ENCODE assay signal across 13 cellular contexts in genomic region chr6:122563364-122564052, GRCh38. TPM values are rescaled to one million over a fixed set of nuclear protein-coding genes. Genes with fewer than 3 reads are reported as not detected.
A peak's percentile ranks its signal among the peaks of the same experiment; 100 is the strongest.
DNase-seq lines count a peak whose midpoint lies in the region; ATAC-seq and TF ChIP-seq lines count a peak whose summit lies in the region.
"Had no signal": no experiment of that assay in that cellular context is flagged by ENCODE, and none has a peak within 500 bp of the region (broad histone marks: within the 10 kb centered on the region; RNA-seq: fewer than 3 reads in every experiment).

No MANE protein-coding gene starts in this region.

- BruUV-seq in OCI-LY7 (replicated peaks; lab: Mats Ljungman, UMichigan): no TSS peak

- no peak overlapping the region for H3K14ac ChIP-seq in H9 (ENCODE audit: insufficient read depth, low read length)

- no peak overlapping the region for H2BK120ac ChIP-seq in H9 (ENCODE audit: low read depth, low read length, poor library complexity, severe bottlenecking)

- ATAC-seq in WTC11 (peak; percentile 83), HG03469 (IDR thresholded peaks at IDR 0.05; ENCODE audit: unreplicated experiment) (no peak)
- ATAC-seq: HCT116 had no signal

- H3K4me1 Mint-ChIP-seq in H9 (peaks cover 10 to 20% of the 10 kb centered on the region in 2 experiments), WTC11 (peaks cover 15% of the 10 kb centered on the region), endothelial cell (ENCODE audit: unreplicated experiment) (peaks cover 16% of the 10 kb centered on the region), neural crest cell (peaks cover 4% of the 10 kb centered on the region)
- H3K4me1 Mint-ChIP-seq: CD4-positive, alpha-beta memory T cell had no signal

- no peak overlapping the region for H4K8ac ChIP-seq in H9 (replicated peaks; ENCODE audit: insufficient read length, low read depth, low read length)

- POLR2A ChIA-PET in WTC11 (lab: Charles Lee): no interaction called here
- POLR2A ChIA-PET in OCI-LY7 (lab: Charles Lee): interaction anchor here (0.6 kb wide), 1 partner anchor 825 kb away, joined by 3 read pairs; no protein-coding TSS in a partner anchor

- no peaks in the 10 kb centered on the region for H3K27me3 Mint-ChIP-seq in H9 (ENCODE audit: low read depth)
- H3K27me3 Mint-ChIP-seq in WTC11 (ENCODE audit: low read depth): no peaks in the 10 kb centered on the region; the same call in 1 of the 2 replicates
- H3K27me3 Mint-ChIP-seq in endothelial cell (ENCODE audit: unreplicated experiment): no peaks in the 10 kb centered on the region
- no peaks in the 10 kb centered on the region for H3K27me3 Mint-ChIP-seq in neural crest cell (ENCODE audit: low read depth)

- H3K9me3 Mint-ChIP-seq in H9 (peaks cover 6 to 11% of the 10 kb centered on the region in 2 experiments; a peak in 4 of 5 replicates), WTC11 (peaks cover 23% of the 10 kb centered on the region), endothelial cell (ENCODE audit: unreplicated experiment) (no peaks in the 10 kb centered on the region), neural crest cell (peaks cover 19% of the 10 kb centered on the region)

- intact Hi-C loops in OCI-LY7 (cut with micrococcal nuclease; ENCODE audit: unreplicated experiment): no loop called here

- H3K9me2 ChIP-seq in OCI-LY7 (ENCODE audit: insufficient read depth, low read length): no peaks in the 10 kb centered on the region

- no peak overlapping the region for H2AFZ ChIP-seq in H9 (ENCODE audit: low read length)
- H2AFZ ChIP-seq in OCI-LY7 (ENCODE audit: low read length): no peak overlapping the region

- no peaks in the 10 kb centered on the region for H3K23me2 ChIP-seq in H9 (ENCODE audit: insufficient read length, low read depth, low read length, poor library complexity, severe bottlenecking)

- no peak overlapping the region for H2BK15ac ChIP-seq in H9 (ENCODE audit: low read depth, low read length)

- no peak overlapping the region for H3K4me3 ChIP-seq in OCI-LY7 (ENCODE audit: low read depth, low read length, poor library complexity, severe bottlenecking)

- no peak overlapping the region for H4K5ac ChIP-seq in H9 (ENCODE audit: insufficient read length, low read depth, low read length)

- H3K36me3 ChIP-seq in OCI-LY7 (ENCODE audit: insufficient read depth, low read length): no peaks in the 10 kb centered on the region
- H3K36me3 ChIP-seq: BE2C had no signal

- H3K9ac ChIP-seq in H9 (ENCODE audit: extremely low read depth, insufficient read length, low read length): no peak overlapping the region

- H3K27ac Mint-ChIP-seq in H9 (peak overlapping the region in 2 of 3 experiments; percentile 46 to 57; a peak in 2 of 7 replicates), WTC11 (no peak overlapping the region), endothelial cell (ENCODE audit: unreplicated experiment) (peak overlapping the region; percentile 43), neural crest cell (ENCODE audit: unreplicated experiment) (peak overlapping the region; percentile 19)
- H3K27ac Mint-ChIP-seq: CD4-positive, alpha-beta memory T cell had no signal

- H4K20me1 ChIP-seq in H9 (ENCODE audit: control insufficient read depth, insufficient read depth, insufficient read length): no peaks in the 10 kb centered on the region
- no peaks in the 10 kb centered on the region for H4K20me1 ChIP-seq in OCI-LY7 (ENCODE audit: insufficient read depth, low read length)

- H3K23ac ChIP-seq in H9 (ENCODE audit: insufficient read length, low read depth, low read length): no peak overlapping the region

- H3K27me3 ChIP-seq in H9 (ENCODE audit: insufficient read depth, low read length): no peaks in the 10 kb centered on the region
- H3K27me3 ChIP-seq: BE2C had no signal

- H3K4me2 ChIP-seq in H9 (ENCODE audit: insufficient read depth, insufficient read length, low read length) (no peak overlapping the region), OCI-LY7 (ENCODE audit: low read length) (no peak overlapping the region)

- TF ChIP-seq CTCF in H9 (conservative IDR thresholded peaks at IDR 0.05) (no peak), WTC11 (IDR thresholded peaks at IDR 0.05) (no peak), endothelial cell (IDR thresholded peaks at IDR 0.05; ENCODE audit: unreplicated experiment) (no peak), neural crest cell (conservative IDR thresholded peaks at IDR 0.05) (no peak), OCI-LY7 (conservative IDR thresholded peaks at IDR 0.05; ENCODE audit: low read length) (no peak)

- peaks cover 2% of the 10 kb centered on the region; the same call in 1 of the 2 replicates for H3K4me1 ChIP-seq in H9 (ENCODE audit: insufficient read depth, low read length)
- H3K4me1 ChIP-seq in OCI-LY7 (ENCODE audit: insufficient read depth, low read length, poor library complexity, severe bottlenecking): no peaks in the 10 kb centered on the region
- H3K4me1 ChIP-seq: BE2C had no signal

- no peak overlapping the region for H3K27ac ChIP-seq in H9 (ENCODE audit: insufficient read length, low read depth, low read length)
- no peak overlapping the region for H3K27ac ChIP-seq in OCI-LY7 (ENCODE audit: low read depth, low read length, poor library complexity, severe bottlenecking)
- H3K27ac ChIP-seq: C4-2B, HL-60 had no signal

- H2BK20ac ChIP-seq in H9 (ENCODE audit: low read depth, low read length, poor library complexity, severe bottlenecking): no peak overlapping the region

- H3K9me3 ChIP-seq in H9 (ENCODE audit: control insufficient read depth, low read depth, low read length) (no peaks in the 10 kb centered on the region), OCI-LY7 (ENCODE audit: low read length) (no peaks in the 10 kb centered on the region)
- H3K9me3 ChIP-seq: BE2C had no signal

- H4K91ac ChIP-seq in H9 (ENCODE audit: insufficient read length, low read depth, low read length): no peak overlapping the region

- no peak overlapping the region for H3K56ac ChIP-seq in H9 (ENCODE audit: insufficient read length, low read depth, low read length)

- peaks cover 11% of the 10 kb centered on the region for H3K79me1 ChIP-seq in H9 (ENCODE audit: insufficient read depth, low read depth, low read length, poor library complexity, severe bottlenecking)

- H3K4me3 Mint-ChIP-seq in H9 (no peak overlapping the region), WTC11 (no peak overlapping the region), endothelial cell (ENCODE audit: unreplicated experiment) (no peak overlapping the region), neural crest cell (no peak overlapping the region)

- DNase-seq in H9 (no peak), WTC11 (ENCODE audit: low spot score) (peak; percentile 14), endothelial cell (ENCODE audit: low spot score) (no peak), neural crest cell (ENCODE audit: low read depth, low spot score) (no peak), OCI-LY7 (ENCODE audit: low spot score) (no peak), epidermal melanocyte (ENCODE audit: insufficient read length, low spot score) (no peak)
- DNase-seq: BE2C; CD4-positive, alpha-beta memory T cell; DMS79 had no signal

- H3K36me3 Mint-ChIP-seq in H9 (ENCODE audit: insufficient read depth in 1 of 3, low read depth in 3 of 3) (peaks cover 9 to 13% (median 13%) of the 10 kb centered on the region in 3 experiments), WTC11 (peaks cover 16% of the 10 kb centered on the region), endothelial cell (ENCODE audit: low read depth, unreplicated experiment) (peaks cover 24% of the 10 kb centered on the region), neural crest cell (ENCODE audit: low read depth) (peaks cover 59% of the 10 kb centered on the region)
- H3K36me3 Mint-ChIP-seq: CD4-positive, alpha-beta memory T cell had no signal

- no peak overlapping the region for H3K18ac ChIP-seq in H9 (ENCODE audit: insufficient read length, low read depth, low read length)

- no peak overlapping the region for H2BK12ac ChIP-seq in H9 (ENCODE audit: insufficient read length, low read depth, low read length)

- H3K79me2 ChIP-seq in H9 (ENCODE audit: insufficient read depth, low read length) (no peaks in the 10 kb centered on the region; the same call in 1 of the 2 replicates), OCI-LY7 (ENCODE audit: insufficient read depth, low read depth, low read length) (no peaks in the 10 kb centered on the region)

- no CpG with 5 or more reads among the region's 8 CpGs for WGBS in H9 (ENCODE audit: extremely low coverage, insufficient read length, low lambda C conversion rate)

- no peak overlapping the region for H3T11ph ChIP-seq in H9 (ENCODE audit: low read length)

- no peak overlapping the region for H3K4ac ChIP-seq in H9 (ENCODE audit: low read depth, low read length)

- no peak overlapping the region for H2BK5ac ChIP-seq in H9 (ENCODE audit: insufficient read length, low read length)

- H2AK5ac ChIP-seq in H9 (ENCODE audit: insufficient read length, low read length): no peak overlapping the region

- CTCF ChIA-PET in WTC11 (lab: Charles Lee): interaction anchor here (3.0 kb wide), 1 partner anchor 33 kb away, joined by 9 read pairs; no protein-coding TSS in a partner anchor
- CTCF ChIA-PET in OCI-LY7 (lab: Charles Lee; ENCODE audit: unreplicated experiment): no interaction called here

TF ChIP-seq in WTC11, 78 proteins besides CTCF, POLR2A, EP300 and RAD21 (continues in another document):
- no peak for TF ChIP-seq GRHL2 (CRISPR knock-in tag; IDR thresholded peaks at IDR 0.05; ENCODE audit: insufficient replicate concordance, severe bottlenecking)
- no peak for TF ChIP-seq ELF4 (CRISPR knock-in tag; IDR thresholded peaks at IDR 0.05; ENCODE audit: low read depth)
- TF ChIP-seq ERG (CRISPR knock-in tag; IDR thresholded peaks at IDR 0.05): no peak
- no peak for TF ChIP-seq ATF1 (CRISPR knock-in tag; IDR thresholded peaks at IDR 0.05)

RNA-seq across cellular contexts. Expression of gene PKIB, which starts 46.7 kb away (rescaled TPM):
- total RNA-seq in H9 (2021) (44.7 and 46.5 TPM in 2 replicates), WTC11 (2021) (24.6 to 26.4 TPM (median 25.7 TPM) in 3 replicates), endothelial cell (ENCODE audit: unreplicated experiment) (38.5 TPM), neural crest cell (86.4 and 88.8 TPM in 2 replicates), OCI-LY7 (2022) (0.46 TPM in 1 of 2 replicates, not detected in the other)
- not detected in 2 replicates for total RNA-seq in OCI-LY7 (2014; rRNA removed; shearing (Covaris generic))

Comparison
In these comparisons a context has a peak if more than half of its experiments do, and no peak if none do; other contexts are left out.
1. RNA of gene PKIB, which starts 46.7 kb away (total RNA-seq): 86.4 to 88.8 TPM in neural crest cell, 44.7 to 46.5 TPM in H9, 38.5 TPM in endothelial cell (single experiment) and 24.6 to 26.4 TPM in WTC11; 0.46 TPM in OCI-LY7; every median in the first group is over 10 times any median in the second.